9 cellular contexts compared by ENCODE assay signal in the genomic region with DNA sequence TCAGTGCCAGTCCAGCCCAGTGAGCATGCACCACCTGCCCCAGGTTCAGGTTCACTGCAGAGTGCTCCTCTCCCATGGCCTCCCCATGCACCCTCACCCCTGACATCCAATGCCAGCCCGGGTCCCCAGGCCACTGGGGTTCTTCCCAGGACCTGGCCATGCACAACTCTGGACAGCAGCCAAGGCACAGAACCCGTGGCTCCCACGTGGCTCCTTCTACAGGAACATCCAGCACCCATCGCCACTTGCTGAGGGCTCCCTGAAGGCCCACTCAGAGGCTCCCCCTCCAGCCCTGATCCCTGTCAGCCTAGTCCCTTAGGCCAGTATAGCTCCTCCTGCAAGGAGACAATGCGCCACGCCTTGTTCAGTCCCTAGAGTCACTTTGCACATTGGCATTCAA.
"Had no signal": no experiment of that assay in that cellular context is flagged by ENCODE, and none has a peak within 500 bp of the region (broad histone marks: within the 10 kb centered on the region; RNA-seq: fewer than 3 reads in every experiment).

No MANE protein-coding gene starts in this region.

- ATAC-seq: GM23338, HCT116 had no signal

- H3K9me3 ChIP-seq: HAP-1 had no signal

- H3K4me3 ChIP-seq: GM23248, GM23338, HAP-1 had no signal

- H3K4me1 ChIP-seq: HAP-1 had no signal

- H3K27ac Mint-ChIP-seq: GM23338, H9, HFFc6 had no signal

- H3K4me2 ChIP-seq: GM23338 had no signal

- DNase-seq: GM23248, GOT3, H7, H9, HCEC 1CT, HFFc6 had no signal

- H3K9ac ChIP-seq: GM23248 had no signal

- H3K27ac ChIP-seq: GM23248 had no signal

- H3K4me3 Mint-ChIP-seq: GM23338, H9, HFFc6 had no signal

- H2AFZ ChIP-seq: GM23248, GM23338 had no signal

- H3K36me3 ChIP-seq: HAP-1 had no signal

- H3K9me3 Mint-ChIP-seq: GM23338, H9 had no signal
